ENCODE assay signal across 1 cellular context in genomic region chr6:96651816-96652215, GRCh38.
TF ChIP-seq lines count a peak whose summit lies in the region.

No MANE protein-coding gene starts in this region.

TF ChIP-seq in H1, 55 proteins besides CTCF, POLR2A, EP300 and RAD21:
- no peak for TF ChIP-seq SIN3A (conservative IDR thresholded peaks at IDR 0.05 in 1 of 2, IDR thresholded peaks at IDR 0.05 in 1 of 2; ENCODE audit: low read depth in 1 of 2, low read length in 2 of 2)
TF ChIP-seq in H1: peak in this region for 0.
